Comparison of ENCODE assay signal across 28 cellular contexts in genomic region chr6:139313229-139313628, GRCh38. TPM values are rescaled to one million over a fixed set of nuclear protein-coding genes. Genes with fewer than 3 reads are reported as not detected.
DNase-seq lines count a peak whose midpoint lies in the region; ATAC-seq and TF ChIP-seq lines count a peak whose summit lies in the region.
"Had no signal": no experiment of that assay in that cellular context is flagged by ENCODE, and none has a peak within 500 bp of the region (broad histone marks: within the 10 kb centered on the region; RNA-seq: fewer than 3 reads in every experiment).

No MANE protein-coding gene starts in this region.

- no peak overlapping the region for H2AFZ ChIP-seq in OCI-LY7 (ENCODE audit: low read length)
- H2AFZ ChIP-seq in parathyroid adenoma, result peak overlapping the region; percentile 58

- ATAC-seq in GM19463 (IDR thresholded peaks at IDR 0.05; ENCODE audit: unreplicated experiment), result no peak
- ATAC-seq: PC-3 had no signal

- TF ChIP-seq CTCF in OCI-LY7 (conservative IDR thresholded peaks at IDR 0.05; ENCODE audit: low read length) (no peak), parathyroid adenoma (IDR thresholded peaks at IDR 0.05) (no peak), coronary artery (IDR thresholded peaks at IDR 0.05) (no peak)

- H3K27ac ChIP-seq in OCI-LY7 (ENCODE audit: low read depth, low read length, poor library complexity, severe bottlenecking) (no peak overlapping the region), parathyroid adenoma (no peak overlapping the region), coronary artery (no peak overlapping the region)
- H3K27ac ChIP-seq: esophagus muscularis mucosa, right atrium auricular region, testis had no signal

- CTCF ChIA-PET in OCI-LY7 (lab: Charles Lee; ENCODE audit: unreplicated experiment), result interaction anchor here (1.4 kb wide), 1 partner anchor 11 kb away, joined by 3 read pairs; no protein-coding TSS in a partner anchor

- intact Hi-C loops in OCI-LY7 (cut with micrococcal nuclease; ENCODE audit: unreplicated experiment), result no loop called here

- POLR2A ChIA-PET in OCI-LY7 (lab: Charles Lee), result interaction anchor here (0.9 to 2.0 kb wide), 5 partner anchors 11 to 37 kb away, joined by 3 to 10 read pairs (median 4); partner anchors contain the start of gene TXLNB

- H4K20me1 ChIP-seq in OCI-LY7 (ENCODE audit: insufficient read depth, low read length), result no peaks in the 10 kb centered on the region

- H3K9ac ChIP-seq in iPS-15b (ENCODE audit: low read depth, low read length) (peak overlapping the region; percentile 26), parathyroid adenoma (no peak overlapping the region)
- H3K9ac ChIP-seq: SK-N-SH had no signal

- no peaks in the 10 kb centered on the region for H3K9me2 ChIP-seq in OCI-LY7 (ENCODE audit: insufficient read depth, low read length)
- H3K9me2 ChIP-seq: SK-N-SH had no signal

- H3K4me3 ChIP-seq in H7 (ENCODE audit: insufficient read depth, low read depth, low read length), result no peak overlapping the region
- no peak overlapping the region for H3K4me3 ChIP-seq in OCI-LY7 (ENCODE audit: low read depth, low read length, poor library complexity, severe bottlenecking)
- no peak overlapping the region for H3K4me3 ChIP-seq in iPS-15b (ENCODE audit: low read depth, low read length)
- no peak overlapping the region for H3K4me3 ChIP-seq in parathyroid adenoma (ENCODE audit: low read depth, low read length)
- no peak overlapping the region for H3K4me3 ChIP-seq in coronary artery
- H3K4me3 ChIP-seq: esophagus muscularis mucosa, right atrium auricular region, smooth muscle cell, testis had no signal

- H3K4me1 ChIP-seq in OCI-LY7 (ENCODE audit: insufficient read depth, low read length, poor library complexity, severe bottlenecking) (peaks cover 22% of the 10 kb centered on the region), iPS-15b (ENCODE audit: control insufficient read depth, insufficient read depth, low read length) (peaks cover 13% of the 10 kb centered on the region), parathyroid adenoma (peaks cover 13% of the 10 kb centered on the region)
- H3K4me1 ChIP-seq: BE2C, right atrium auricular region, testis had no signal

- no peaks in the 10 kb centered on the region for H3K36me3 ChIP-seq in H7 (replicated peaks; ENCODE audit: control insufficient read depth, insufficient read depth, low read length)
- peaks cover 16% of the 10 kb centered on the region for H3K36me3 ChIP-seq in OCI-LY7 (ENCODE audit: insufficient read depth, low read length)
- no peaks in the 10 kb centered on the region for H3K36me3 ChIP-seq in iPS-15b (ENCODE audit: control insufficient read depth, insufficient read depth, low read length)
- no peaks in the 10 kb centered on the region for H3K36me3 ChIP-seq in parathyroid adenoma (ENCODE audit: control insufficient read depth, insufficient read depth, low read length)
- H3K36me3 ChIP-seq: BE2C, esophagus muscularis mucosa, right atrium auricular region had no signal

- H3K9me3 ChIP-seq in OCI-LY7 (ENCODE audit: low read length) (no peaks in the 10 kb centered on the region), iPS-15b (ENCODE audit: control insufficient read depth, insufficient read depth, low read length) (no peaks in the 10 kb centered on the region), parathyroid adenoma (ENCODE audit: control insufficient read depth, low read length) (no peaks in the 10 kb centered on the region)
- H3K9me3 ChIP-seq: BE2C, esophagus muscularis mucosa, right atrium auricular region, SK-N-SH, testis had no signal

- no peaks in the 10 kb centered on the region for H3K79me2 ChIP-seq in OCI-LY7 (ENCODE audit: insufficient read depth, low read depth, low read length)
- H3K79me2 ChIP-seq in parathyroid adenoma, result no peaks in the 10 kb centered on the region

- DNase-seq in H7 (peak; percentile 47), OCI-LY7 (ENCODE audit: low spot score) (peak; percentile 29), COLO668 (lab: John Stamatoyannopoulos, UW; ENCODE audit: unreplicated experiment) (no peak), coronary artery (ENCODE audit: low spot score) (no peak)
- DNase-seq: ACHN; activated CD4-positive, CD25-positive, alpha-beta regulatory T cell; activated naive CD4-positive, alpha-beta T cell; activated T-cell treated with anti-CD3 and anti-CD28 coated beads, Interleukin-2, amount 50 U/mL, for 48 hours; BE2C; caudate nucleus; dermis blood vessel endothelial cell; foreskin fibroblast; head of caudate nucleus; mammary epithelial cell; NCI-H1092; NCI-H187; NCI-H2171; PC-3; SK-N-SH; stimulated activated naive CD4-positive, alpha-beta T cell treated with Interleukin-2 at 50 U/mL for 16 hours; testis had no signal

- H3K4me2 ChIP-seq in OCI-LY7 (ENCODE audit: low read length) (no peak overlapping the region), parathyroid adenoma (ENCODE audit: low read length) (no peak overlapping the region)
- H3K4me2 ChIP-seq: SK-N-SH, smooth muscle cell had no signal

- H3K27me3 ChIP-seq in H7 (ENCODE audit: control insufficient read depth, insufficient read depth, low read length) (no peaks in the 10 kb centered on the region), iPS-15b (ENCODE audit: control insufficient read depth, insufficient read depth, low read length) (no peaks in the 10 kb centered on the region), parathyroid adenoma (ENCODE audit: control insufficient read depth, insufficient read depth, low read length) (no peaks in the 10 kb centered on the region)
- H3K27me3 ChIP-seq: BE2C, esophagus muscularis mucosa, right atrium auricular region, testis had no signal

- no TSS peak for BruUV-seq in OCI-LY7 (replicated peaks; lab: Mats Ljungman, UMichigan)

RNA-seq across cellular contexts. Expression of gene TXLNB, which starts 21.4 kb away (rescaled TPM):
- not detected in 2 replicates for total RNA-seq in H7 (2014; rRNA removed; shearing (Covaris generic))
- 7.3 and 7.9 TPM in 2 replicates for total RNA-seq in OCI-LY7 (2014; rRNA removed; shearing (Covaris generic))
- 12.4 and 13.0 TPM in 2 replicates for total RNA-seq in OCI-LY7 (2022)
- total RNA-seq: mammary epithelial cell, NCI-H460, smooth muscle cell had no signal

Comparison
In these comparisons a context has a peak if more than half of its experiments do, and no peak if none do; other contexts are left out.
1. DNase-seq: peak in H7 (single experiment) and OCI-LY7 (single experiment); none in COLO668 (single experiment) and coronary artery (single experiment).